Comparison of ENCODE assay signal across 9 cellular contexts in the genomic region with DNA sequence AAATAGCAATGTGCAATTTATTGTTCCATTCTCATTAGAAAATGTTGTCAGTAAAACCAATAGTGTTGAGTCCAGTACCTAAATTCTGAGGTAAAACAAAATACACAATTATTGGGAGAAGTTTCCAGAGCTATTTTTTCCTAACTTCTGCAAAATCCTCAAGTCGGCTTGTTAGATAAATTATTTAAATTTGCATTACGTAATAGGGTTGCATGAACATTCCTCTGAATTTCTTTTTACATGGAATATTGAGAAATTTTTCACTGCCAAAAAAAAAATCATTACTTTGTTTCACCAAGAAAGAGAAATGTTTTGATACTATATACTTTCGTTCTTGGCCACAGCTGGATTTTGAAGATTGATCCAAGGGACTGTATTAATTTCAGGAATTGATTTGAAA. TPM values are rescaled to one million over a fixed set of nuclear protein-coding genes. Genes with fewer than 3 reads are reported as not detected.
A peak's percentile ranks its signal among the peaks of the same experiment; 100 is the strongest.
DNase-seq lines count a peak whose midpoint lies in the region; ATAC-seq and TF ChIP-seq lines count a peak whose summit lies in the region.
"Had no signal": no experiment of that assay in that cellular context is flagged by ENCODE, and none has a peak within 500 bp of the region (broad histone marks: within the 10 kb centered on the region; RNA-seq: fewer than 3 reads in every experiment).

No MANE protein-coding gene starts in this region.

- CTCF ChIA-PET in BJ (lab: Yijun Ruan, JAX), result interaction anchor here (1.4 kb wide), 1 partner anchor 10 kb away, joined by 3 read pairs; no protein-coding TSS in a partner anchor

- no peaks in the 10 kb centered on the region for H3K9me3 Mint-ChIP-seq in natural killer cell treated with Interleukin-12 subunit alpha and Interleukin-12 subunit beta and Interleukin-15 and Interleukin-18, amount 100 ng/mL, for 72 hours

- H3K4me3 ChIP-seq in BJ (ENCODE audit: low read depth, low read length) (peak overlapping the region; percentile 82), choroid plexus epithelial cell (ENCODE audit: low read depth, low read length) (peak overlapping the region; percentile 90)

- TF ChIP-seq CTCF in BJ (IDR thresholded peaks at IDR 0.05; ENCODE audit: insufficient read depth, low read depth, low read length) (no peak), choroid plexus epithelial cell (conservative IDR thresholded peaks at IDR 0.05; ENCODE audit: low read depth, low read length) (no peak)

- no peak for ATAC-seq in natural killer cell treated with Interleukin-12 subunit alpha and Interleukin-12 subunit beta and Interleukin-15 and Interleukin-18, amount 100 ng/mL, for 72 hours
- ATAC-seq in GM18909 (IDR thresholded peaks at IDR 0.05; ENCODE audit: poor library complexity, unreplicated experiment), result no peak

- POLR2A ChIA-PET in BJ (lab: Charles Lee), result no interaction called here

- no peaks in the 10 kb centered on the region for H3K27me3 ChIP-seq in BJ (ENCODE audit: control insufficient read depth, insufficient read depth, low read length)

- H3K4me1 Mint-ChIP-seq in natural killer cell treated with Interleukin-12 subunit alpha and Interleukin-12 subunit beta and Interleukin-15 and Interleukin-18, amount 100 ng/mL, for 72 hours (ENCODE audit: low read depth in 2 of 2), result peaks cover 38 to 43% of the 10 kb centered on the region in 2 donors

- H3K27me3 Mint-ChIP-seq in natural killer cell treated with Interleukin-12 subunit alpha and Interleukin-12 subunit beta and Interleukin-15 and Interleukin-18, amount 100 ng/mL, for 72 hours, result no peaks in the 10 kb centered on the region

- H3K36me3 Mint-ChIP-seq in natural killer cell treated with Interleukin-12 subunit alpha and Interleukin-12 subunit beta and Interleukin-15 and Interleukin-18, amount 100 ng/mL, for 72 hours, result peaks cover 25% of the 10 kb centered on the region

- H3K9me3 ChIP-seq in KOPT-K1 (ENCODE audit: insufficient read depth, low read length, poor library complexity, severe bottlenecking), result no peaks in the 10 kb centered on the region

- H3K27ac Mint-ChIP-seq in natural killer cell treated with Interleukin-12 subunit alpha and Interleukin-12 subunit beta and Interleukin-15 and Interleukin-18, amount 100 ng/mL, for 72 hours, result peak overlapping the region; percentile 93 to 97

- H3K27ac ChIP-seq in KOPT-K1 (ENCODE audit: low read depth, low read length, poor library complexity, severe bottlenecking), result peak overlapping the region; percentile 74
- H3K27ac ChIP-seq: epithelial cell of prostate had no signal

- H3K36me3 ChIP-seq in BJ (ENCODE audit: control insufficient read depth, insufficient read depth, low read length) (peaks cover 2% of the 10 kb centered on the region; the same call in 1 of the 2 replicates), KOPT-K1 (ENCODE audit: insufficient read depth, low read length) (peaks cover 45% of the 10 kb centered on the region)

- no peak for DNase-seq in BJ (ENCODE audit: low read depth)
- DNase-seq in choroid plexus epithelial cell (ENCODE audit: low read depth), result no peak
- no peak for DNase-seq in natural killer cell treated with Interleukin-12 subunit alpha and Interleukin-12 subunit beta and Interleukin-15 and Interleukin-18, amount 100 ng/mL, for 72 hours (ENCODE audit: low spot score)
- no peak for DNase-seq in hippocampal formation (lab: John Stamatoyannopoulos, UW)
- DNase-seq in KG1 (lab: John Stamatoyannopoulos, UW), result no peak
- no peak for DNase-seq in NCI-H748 (lab: John Stamatoyannopoulos, UW; ENCODE audit: unreplicated experiment)

- peak overlapping the region; percentile 99 for H3K4me3 Mint-ChIP-seq in natural killer cell treated with Interleukin-12 subunit alpha and Interleukin-12 subunit beta and Interleukin-15 and Interleukin-18, amount 100 ng/mL, for 72 hours

RNA-seq across cellular contexts. Expression of gene ZNF507, which starts 1.5 kb away (rescaled TPM):
- polyA plus RNA-seq in BJ (2011; rRNA removed), result 6.7 and 11.5 TPM in 2 replicates
- polyA minus RNA-seq in BJ (2011; rRNA and poly(A)+ RNA removed), result 6.9 and 9.4 TPM in 2 replicates
- total RNA-seq in natural killer cell treated with Interleukin-12 subunit alpha and Interleukin-12 subunit beta and Interleukin-15 and Interleukin-18, amount 100 ng/mL, for 72 hours, result 10 to 100 TPM; 21.2 to 37.1 TPM

RNA-seq across cellular contexts. Expression of gene DPY19L3, which starts 58.7 kb away (rescaled TPM):
- polyA plus RNA-seq in BJ (2011; rRNA removed), result 17.9 and 31.9 TPM in 2 replicates
- polyA minus RNA-seq in BJ (2011; rRNA and poly(A)+ RNA removed), result 28.5 and 36.8 TPM in 2 replicates
- total RNA-seq in natural killer cell treated with Interleukin-12 subunit alpha and Interleukin-12 subunit beta and Interleukin-15 and Interleukin-18, amount 100 ng/mL, for 72 hours, result 10 to 100 TPM; 25.3 to 40.7 TPM
